11 cellular contexts compared by ENCODE assay signal in the genomic region with DNA sequence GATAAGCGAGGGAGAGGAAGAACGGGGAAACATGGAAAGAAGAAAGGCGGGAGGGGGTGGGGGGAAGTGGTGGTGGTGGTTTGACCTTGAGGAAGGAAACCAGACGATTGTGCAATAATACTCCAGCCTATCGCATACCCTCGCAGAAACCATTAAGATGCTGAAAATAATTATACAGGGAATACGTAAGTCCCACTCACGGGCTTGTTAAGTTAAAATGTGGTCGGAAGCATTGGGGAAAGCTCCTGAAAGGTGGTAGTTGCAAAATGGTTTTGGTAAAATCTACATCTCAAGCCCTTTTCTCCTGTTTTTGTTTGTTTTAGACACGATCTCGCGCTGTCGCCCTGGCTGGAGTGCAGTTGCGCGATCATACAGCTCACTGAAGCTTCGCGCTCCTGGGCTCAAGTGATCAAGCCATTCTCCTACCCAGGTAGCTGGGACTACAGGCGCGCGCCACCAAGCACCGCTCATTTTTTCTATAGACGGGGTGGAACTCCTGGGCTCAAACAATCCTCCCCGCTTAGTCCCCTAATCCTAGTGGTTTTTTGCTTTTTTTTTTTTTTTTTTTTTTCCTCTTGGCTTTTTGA.
A peak's percentile ranks its signal among the peaks of the same experiment; 100 is the strongest.
DNase-seq lines count a peak whose midpoint lies in the region; ATAC-seq and TF ChIP-seq lines count a peak whose summit lies in the region.
"Had no signal": no experiment of that assay in that cellular context is flagged by ENCODE, and none has a peak within 500 bp of the region (broad histone marks: within the 10 kb centered on the region; RNA-seq: fewer than 3 reads in every experiment).

No MANE protein-coding gene starts in this region.

- CTCF ChIA-PET in HEK293 (lab: Yijun Ruan, JAX): interaction anchor here (0.6 to 1.5 kb wide), 6 partner anchors 10 to 471 kb away, joined by 3 to 5 read pairs (median 4); no protein-coding TSS in a partner anchor

- no peaks in the 10 kb centered on the region for H3K9me3 ChIP-seq in HEK293 (ENCODE audit: control insufficient read depth, insufficient read depth, low read depth, low read length)
- H3K9me3 ChIP-seq in OCI-LY3 (ENCODE audit: insufficient read depth, low read length): no peaks in the 10 kb centered on the region
- no peaks in the 10 kb centered on the region for H3K9me3 ChIP-seq in neural progenitor cell (ENCODE audit: low read depth)
- H3K9me3 ChIP-seq: testis had no signal

- H3K79me2 ChIP-seq in OCI-LY3 (ENCODE audit: low read length) (no peaks in the 10 kb centered on the region), neural progenitor cell (ENCODE audit: low read depth) (no peaks in the 10 kb centered on the region)

- H3K36me3 Mint-ChIP-seq in central memory CD8-positive, alpha-beta T cell (ENCODE audit: insufficient read depth): peaks cover 15% of the 10 kb centered on the region
- peaks cover 6% of the 10 kb centered on the region for H3K36me3 Mint-ChIP-seq in neural progenitor cell

- POLR2A ChIA-PET in HEK293 (lab: Yijun Ruan, JAX): interaction anchor here (0.5 to 1.8 kb wide), 7 partner anchors 10 to 1361 kb away, joined by 3 to 12 read pairs (median 7); a partner anchor contains a TSS

- H3K36me3 ChIP-seq in HEK293 (ENCODE audit: control insufficient read depth in 2 of 2, insufficient read depth in 1 of 2, low read length in 2 of 2) (no peaks in the 10 kb centered on the region), OCI-LY3 (replicated peaks; ENCODE audit: low read depth, low read length) (no peaks in the 10 kb centered on the region), neural progenitor cell (no peaks in the 10 kb centered on the region)

- H2AFZ ChIP-seq in OCI-LY3 (ENCODE audit: low read depth, low read length) (peak overlapping the region; percentile 41; the same call in 1 of the 2 replicates), neural progenitor cell (replicated peaks) (peak overlapping the region; percentile 91)

- H3K9ac ChIP-seq in OCI-LY3 (ENCODE audit: low read length): peak overlapping the region; percentile 22
- H3K9ac ChIP-seq in neural progenitor cell: no peak overlapping the region

- peak overlapping the region; percentile 32; the same call in 1 of the 2 replicates for H3K27ac ChIP-seq in HEK293 (ENCODE audit: extremely low read depth, low read depth, low read length)
- H3K27ac ChIP-seq in OCI-LY3 (ENCODE audit: low read length): no peak overlapping the region
- H3K27ac ChIP-seq in neural progenitor cell: no peak overlapping the region
- H3K27ac ChIP-seq: testis had no signal

- H4K20me1 ChIP-seq in OCI-LY3 (ENCODE audit: insufficient read depth, low read length) (no peaks in the 10 kb centered on the region), neural progenitor cell (ENCODE audit: low read depth) (no peaks in the 10 kb centered on the region)

- H3K27me3 ChIP-seq in OCI-LY3 (ENCODE audit: low read depth, low read length): no peaks in the 10 kb centered on the region
- peaks cover 74% of the 10 kb centered on the region for H3K27me3 ChIP-seq in neural progenitor cell
- H3K27me3 ChIP-seq: testis had no signal

- H3K27me3 Mint-ChIP-seq in central memory CD8-positive, alpha-beta T cell: peaks cover 86% of the 10 kb centered on the region
- H3K27me3 Mint-ChIP-seq in neural progenitor cell (ENCODE audit: insufficient read depth, low read depth): peaks cover 36% of the 10 kb centered on the region

- no peak for TF ChIP-seq CTCF in HEK293 (tag by site-specific recombination; IDR thresholded peaks at IDR 0.05)
- TF ChIP-seq CTCF in OCI-LY3 (IDR thresholded peaks at IDR 0.05; ENCODE audit: low read depth, low read length): no peak
- TF ChIP-seq CTCF in neural progenitor cell (IDR thresholded peaks at IDR 0.05): no peak

- H3K4me3 Mint-ChIP-seq in central memory CD8-positive, alpha-beta T cell: peak overlapping the region; percentile 73
- H3K4me3 Mint-ChIP-seq in neural progenitor cell: peak overlapping the region; percentile 93

- peak overlapping the region; percentile 67 for H3K27ac Mint-ChIP-seq in central memory CD8-positive, alpha-beta T cell (ENCODE audit: low read depth)
- H3K27ac Mint-ChIP-seq in neural progenitor cell: no peak overlapping the region

- no peaks in the 10 kb centered on the region for H3K4me1 ChIP-seq in HEK293 (ENCODE audit: control insufficient read depth, insufficient read depth, low read length)
- H3K4me1 ChIP-seq in OCI-LY3 (ENCODE audit: low read length): peaks cover 10% of the 10 kb centered on the region
- no peaks in the 10 kb centered on the region for H3K4me1 ChIP-seq in neural progenitor cell
- H3K4me1 ChIP-seq: testis had no signal

- no peaks in the 10 kb centered on the region for H3K9me3 Mint-ChIP-seq in central memory CD8-positive, alpha-beta T cell
- peaks cover 12% of the 10 kb centered on the region for H3K9me3 Mint-ChIP-seq in neural progenitor cell

- no peak for DNase-seq in central memory CD8-positive, alpha-beta T cell (ENCODE audit: low spot score in 2 of 2)
- DNase-seq in neural progenitor cell (ENCODE audit: low spot score) (peak; percentile 65), AML-193 (lab: John Stamatoyannopoulos, UW) (no peak), DMS114 treated with DMSO at 0.1 percent for 48 hours (lab: John Stamatoyannopoulos, UW; ENCODE audit: unreplicated experiment) (no peak)
- DNase-seq: left cardiac atrium, NCI-H1048, T1000, testis had no signal

- peaks cover 20% of the 10 kb centered on the region for H3K4me1 Mint-ChIP-seq in central memory CD8-positive, alpha-beta T cell
- H3K4me1 Mint-ChIP-seq in neural progenitor cell: peaks cover 32% of the 10 kb centered on the region

- ATAC-seq in central memory CD8-positive, alpha-beta T cell (replicated peaks; ENCODE audit: extremely low read depth, poor library complexity, severe bottlenecking): no peak
- ATAC-seq in GM18858 (IDR thresholded peaks at IDR 0.05; ENCODE audit: unreplicated experiment): no peak
- ATAC-seq: left cardiac atrium had no signal

- H3F3A ChIP-seq in neural progenitor cell (ENCODE audit: low read depth): peaks cover 39% of the 10 kb centered on the region

- H3K4me2 ChIP-seq in OCI-LY3 (ENCODE audit: low read length) (peak overlapping the region; percentile 74), neural progenitor cell (peak overlapping the region; percentile 87)

- peak overlapping the region; percentile 55 for H3K4me3 ChIP-seq in HEK293 (ENCODE audit: low read depth, low read length)
- H3K4me3 ChIP-seq in OCI-LY3 (ENCODE audit: low read length): peak overlapping the region; percentile 76
- H3K4me3 ChIP-seq in neural progenitor cell: peak overlapping the region; percentile 66
- H3K4me3 ChIP-seq: testis had no signal

TF ChIP-seq in HEK293, 187 proteins besides CTCF, POLR2A, EP300 and RAD21 (continues in another document):
- TF ChIP-seq, protein P1, sequence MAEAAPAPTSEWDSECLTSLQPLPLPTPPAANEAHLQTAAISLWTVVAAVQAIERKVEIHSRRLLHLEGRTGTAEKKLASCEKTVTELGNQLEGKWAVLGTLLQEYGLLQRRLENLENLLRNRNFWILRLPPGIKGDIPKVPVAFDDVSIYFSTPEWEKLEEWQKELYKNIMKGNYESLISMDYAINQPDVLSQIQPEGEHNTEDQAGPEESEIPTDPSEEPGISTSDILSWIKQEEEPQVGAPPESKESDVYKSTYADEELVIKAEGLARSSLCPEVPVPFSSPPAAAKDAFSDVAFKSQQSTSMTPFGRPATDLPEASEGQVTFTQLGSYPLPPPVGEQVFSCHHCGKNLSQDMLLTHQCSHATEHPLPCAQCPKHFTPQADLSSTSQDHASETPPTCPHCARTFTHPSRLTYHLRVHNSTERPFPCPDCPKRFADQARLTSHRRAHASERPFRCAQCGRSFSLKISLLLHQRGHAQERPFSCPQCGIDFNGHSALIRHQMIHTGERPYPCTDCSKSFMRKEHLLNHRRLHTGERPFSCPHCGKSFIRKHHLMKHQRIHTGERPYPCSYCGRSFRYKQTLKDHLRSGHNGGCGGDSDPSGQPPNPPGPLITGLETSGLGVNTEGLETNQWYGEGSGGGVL (tag by site-specific recombination; IDR thresholded peaks at IDR 0.05): 0 out of 2 replicates have a peak, but pooled peaks have one; percentile 14
- TF ChIP-seq ZNF433 (tag by site-specific recombination; IDR thresholded peaks at IDR 0.05; ENCODE audit: low read depth) (no peak), MYNN (tag by site-specific recombination; IDR thresholded peaks at IDR 0.05; ENCODE audit: borderline replicate concordance) (no peak), ZNF791 (tag by site-specific recombination; IDR thresholded peaks at IDR 0.05) (no peak), SP2 (tag by site-specific recombination; IDR thresholded peaks at IDR 0.05) (peak; percentile 25; the same call in 1 of the 2 replicates), ZNF140 (tag by site-specific recombination; IDR thresholded peaks at IDR 0.05) (no peak), TRIM28 (IDR thresholded peaks at IDR 0.05; ENCODE audit: borderline replicate concordance, low read length) (peak; percentile 35; the same call in 1 of the 2 replicates), ZNF585B (tag by site-specific recombination; IDR thresholded peaks at IDR 0.05) (no peak), MEIS1 (CRISPR knock-in tag; IDR thresholded peaks at IDR 0.05; ENCODE audit: borderline replicate concordance) (no peak)
- TF ChIP-seq, protein P2, sequence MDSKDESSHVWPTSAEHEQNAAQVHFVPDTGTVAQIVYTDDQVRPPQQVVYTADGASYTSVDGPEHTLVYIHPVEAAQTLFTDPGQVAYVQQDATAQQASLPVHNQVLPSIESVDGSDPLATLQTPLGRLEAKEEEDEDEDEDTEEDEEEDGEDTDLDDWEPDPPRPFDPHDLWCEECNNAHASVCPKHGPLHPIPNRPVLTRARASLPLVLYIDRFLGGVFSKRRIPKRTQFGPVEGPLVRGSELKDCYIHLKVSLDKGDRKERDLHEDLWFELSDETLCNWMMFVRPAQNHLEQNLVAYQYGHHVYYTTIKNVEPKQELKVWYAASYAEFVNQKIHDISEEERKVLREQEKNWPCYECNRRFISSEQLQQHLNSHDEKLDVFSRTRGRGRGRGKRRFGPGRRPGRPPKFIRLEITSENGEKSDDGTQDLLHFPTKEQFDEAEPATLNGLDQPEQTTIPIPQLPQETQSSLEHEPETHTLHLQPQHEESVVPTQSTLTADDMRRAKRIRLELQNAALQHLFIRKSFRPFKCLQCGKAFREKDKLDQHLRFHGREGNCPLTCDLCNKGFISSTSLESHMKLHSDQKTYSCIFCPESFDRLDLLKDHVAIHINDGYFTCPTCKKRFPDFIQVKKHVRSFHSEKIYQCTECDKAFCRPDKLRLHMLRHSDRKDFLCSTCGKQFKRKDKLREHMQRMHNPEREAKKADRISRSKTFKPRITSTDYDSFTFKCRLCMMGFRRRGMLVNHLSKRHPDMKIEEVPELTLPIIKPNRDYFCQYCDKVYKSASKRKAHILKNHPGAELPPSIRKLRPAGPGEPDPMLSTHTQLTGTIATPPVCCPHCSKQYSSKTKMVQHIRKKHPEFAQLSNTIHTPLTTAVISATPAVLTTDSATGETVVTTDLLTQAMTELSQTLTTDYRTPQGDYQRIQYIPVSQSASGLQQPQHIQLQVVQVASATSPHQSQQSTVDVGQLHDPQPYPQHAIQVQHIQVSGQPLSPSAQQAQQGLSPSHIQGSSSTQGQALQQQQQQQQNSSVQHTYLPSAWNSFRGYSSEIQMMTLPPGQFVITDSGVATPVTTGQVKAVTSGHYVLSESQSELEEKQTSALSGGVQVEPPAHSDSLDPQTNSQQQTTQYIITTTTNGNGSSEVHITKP (tag by site-specific recombination; IDR thresholded peaks at IDR 0.05): peak; percentile 88
